In the genomic region with DNA sequence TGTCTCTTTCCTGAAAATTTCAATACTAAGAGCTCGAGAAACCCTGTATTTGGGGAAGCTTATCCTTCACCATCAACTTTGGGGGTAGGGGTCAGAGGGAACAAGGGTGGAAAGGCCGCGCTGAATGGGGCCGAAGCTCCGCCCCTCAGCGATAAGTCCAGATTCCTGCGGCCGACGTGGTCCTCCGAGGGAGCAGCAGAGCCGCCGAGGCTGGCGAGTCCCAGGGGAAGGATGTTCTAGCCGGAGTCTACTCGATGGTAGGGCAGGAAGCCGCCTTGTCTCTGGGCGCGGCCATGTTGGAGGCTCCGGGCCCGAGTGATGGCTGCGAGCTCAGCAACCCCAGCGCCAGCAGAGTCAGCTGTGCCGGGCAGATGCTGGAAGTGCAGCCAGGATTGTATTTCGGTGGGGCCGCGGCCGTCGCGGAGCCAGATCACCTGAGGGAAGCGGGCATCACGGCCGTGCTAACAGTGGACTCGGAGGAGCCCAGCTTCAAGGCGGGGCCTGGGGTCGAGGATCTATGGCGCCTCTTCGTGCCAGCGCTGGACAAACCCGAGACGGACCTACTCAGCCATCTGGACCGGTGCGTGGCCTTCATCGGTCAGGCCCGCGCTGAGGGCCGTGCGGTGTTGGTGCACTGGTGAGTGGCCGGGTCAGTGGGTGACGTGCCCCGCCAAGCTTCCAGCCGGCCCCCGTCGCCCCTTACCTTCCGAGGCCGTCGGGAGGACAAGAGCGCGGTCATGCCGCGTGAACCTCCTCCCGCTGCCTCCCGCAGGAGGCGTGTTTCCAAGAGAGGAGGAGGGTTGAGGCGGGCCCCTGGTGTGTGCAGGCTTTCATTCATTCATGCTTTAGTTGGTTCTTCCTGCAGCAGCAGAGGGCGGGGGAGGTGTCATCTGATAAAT, we compare ENCODE assay signal across 1 cellular context.
TF ChIP-seq lines count a peak whose summit lies in the region.

A gene with protein sequence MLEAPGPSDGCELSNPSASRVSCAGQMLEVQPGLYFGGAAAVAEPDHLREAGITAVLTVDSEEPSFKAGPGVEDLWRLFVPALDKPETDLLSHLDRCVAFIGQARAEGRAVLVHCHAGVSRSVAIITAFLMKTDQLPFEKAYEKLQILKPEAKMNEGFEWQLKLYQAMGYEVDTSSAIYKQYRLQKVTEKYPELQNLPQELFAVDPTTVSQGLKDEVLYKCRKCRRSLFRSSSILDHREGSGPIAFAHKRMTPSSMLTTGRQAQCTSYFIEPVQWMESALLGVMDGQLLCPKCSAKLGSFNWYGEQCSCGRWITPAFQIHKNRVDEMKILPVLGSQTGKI (plus strand): TSS at position 278 of the 899 bp plus-strand sequence. CDS start 16 bp downstream, at position 294.

TF ChIP-seq in HepG2, 621 proteins besides CTCF, POLR2A, EP300 and RAD21 (continued from another document and continues in another):
- TF ChIP-seq PPARG (CRISPR knock-in tag; conservative IDR thresholded peaks at IDR 0.05) = peak; percentile 38; the same call in 1 of the 2 replicates
- no peak for TF ChIP-seq FOSL1 (CRISPR knock-in tag; IDR thresholded peaks at IDR 0.05; ENCODE audit: borderline replicate concordance)
- TF ChIP-seq MAFK (conservative IDR thresholded peaks at IDR 0.05 in 1 of 2, IDR thresholded peaks at IDR 0.05 in 1 of 2; ENCODE audit: low read length in 2 of 2) = no peak
- TF ChIP-seq, protein P1, sequence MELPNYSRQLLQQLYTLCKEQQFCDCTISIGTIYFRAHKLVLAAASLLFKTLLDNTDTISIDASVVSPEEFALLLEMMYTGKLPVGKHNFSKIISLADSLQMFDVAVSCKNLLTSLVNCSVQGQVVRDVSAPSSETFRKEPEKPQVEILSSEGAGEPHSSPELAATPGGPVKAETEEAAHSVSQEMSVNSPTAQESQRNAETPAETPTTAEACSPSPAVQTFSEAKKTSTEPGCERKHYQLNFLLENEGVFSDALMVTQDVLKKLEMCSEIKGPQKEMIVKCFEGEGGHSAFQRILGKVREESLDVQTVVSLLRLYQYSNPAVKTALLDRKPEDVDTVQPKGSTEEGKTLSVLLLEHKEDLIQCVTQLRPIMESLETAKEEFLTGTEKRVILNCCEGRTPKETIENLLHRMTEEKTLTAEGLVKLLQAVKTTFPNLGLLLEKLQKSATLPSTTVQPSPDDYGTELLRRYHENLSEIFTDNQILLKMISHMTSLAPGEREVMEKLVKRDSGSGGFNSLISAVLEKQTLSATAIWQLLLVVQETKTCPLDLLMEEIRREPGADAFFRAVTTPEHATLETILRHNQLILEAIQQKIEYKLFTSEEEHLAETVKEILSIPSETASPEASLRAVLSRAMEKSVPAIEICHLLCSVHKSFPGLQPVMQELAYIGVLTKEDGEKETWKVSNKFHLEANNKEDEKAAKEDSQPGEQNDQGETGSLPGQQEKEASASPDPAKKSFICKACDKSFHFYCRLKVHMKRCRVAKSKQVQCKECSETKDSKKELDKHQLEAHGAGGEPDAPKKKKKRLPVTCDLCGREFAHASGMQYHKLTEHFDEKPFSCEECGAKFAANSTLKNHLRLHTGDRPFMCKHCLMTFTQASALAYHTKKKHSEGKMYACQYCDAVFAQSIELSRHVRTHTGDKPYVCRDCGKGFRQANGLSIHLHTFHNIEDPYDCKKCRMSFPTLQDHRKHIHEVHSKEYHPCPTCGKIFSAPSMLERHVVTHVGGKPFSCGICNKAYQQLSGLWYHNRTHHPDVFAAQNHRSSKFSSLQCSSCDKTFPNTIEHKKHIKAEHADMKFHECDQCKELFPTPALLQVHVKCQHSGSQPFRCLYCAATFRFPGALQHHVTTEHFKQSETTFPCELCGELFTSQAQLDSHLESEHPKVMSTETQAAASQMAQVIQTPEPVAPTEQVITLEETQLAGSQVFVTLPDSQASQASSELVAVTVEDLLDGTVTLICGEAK (IDR thresholded peaks at IDR 0.05) = no peak
- TF ChIP-seq, protein P1 (CRISPR knock-in tag; IDR thresholded peaks at IDR 0.05) = peak; percentile 86
- peak; percentile 94 for TF ChIP-seq ZNF350 (CRISPR knock-in tag; IDR thresholded peaks at IDR 0.05; ENCODE audit: borderline replicate concordance, low read depth)
- TF ChIP-seq ZNF720 (CRISPR knock-in tag; IDR thresholded peaks at IDR 0.05) = no peak
- TF ChIP-seq TBX3 (IDR thresholded peaks at IDR 0.05; ENCODE audit: borderline replicate concordance) = 0 out of 2 replicates have a peak, but pooled peaks have one; percentile 8
- TF ChIP-seq ZNF335 (CRISPR knock-in tag; IDR thresholded peaks at IDR 0.05) = no peak
- TF ChIP-seq, protein P2, sequence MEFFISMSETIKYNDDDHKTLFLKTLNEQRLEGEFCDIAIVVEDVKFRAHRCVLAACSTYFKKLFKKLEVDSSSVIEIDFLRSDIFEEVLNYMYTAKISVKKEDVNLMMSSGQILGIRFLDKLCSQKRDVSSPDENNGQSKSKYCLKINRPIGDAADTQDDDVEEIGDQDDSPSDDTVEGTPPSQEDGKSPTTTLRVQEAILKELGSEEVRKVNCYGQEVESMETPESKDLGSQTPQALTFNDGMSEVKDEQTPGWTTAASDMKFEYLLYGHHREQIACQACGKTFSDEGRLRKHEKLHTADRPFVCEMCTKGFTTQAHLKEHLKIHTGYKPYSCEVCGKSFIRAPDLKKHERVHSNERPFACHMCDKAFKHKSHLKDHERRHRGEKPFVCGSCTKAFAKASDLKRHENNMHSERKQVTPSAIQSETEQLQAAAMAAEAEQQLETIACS (CRISPR knock-in tag; IDR thresholded peaks at IDR 0.05) = no peak
- TF ChIP-seq NR2F2 (IDR thresholded peaks at IDR 0.05; ENCODE audit: borderline replicate concordance, low read depth) = peak; percentile 26; the same call in 1 of the 2 replicates
- peak; percentile 97 for TF ChIP-seq ZNF709 (CRISPR knock-in tag; IDR thresholded peaks at IDR 0.05)
- TF ChIP-seq, protein P3, sequence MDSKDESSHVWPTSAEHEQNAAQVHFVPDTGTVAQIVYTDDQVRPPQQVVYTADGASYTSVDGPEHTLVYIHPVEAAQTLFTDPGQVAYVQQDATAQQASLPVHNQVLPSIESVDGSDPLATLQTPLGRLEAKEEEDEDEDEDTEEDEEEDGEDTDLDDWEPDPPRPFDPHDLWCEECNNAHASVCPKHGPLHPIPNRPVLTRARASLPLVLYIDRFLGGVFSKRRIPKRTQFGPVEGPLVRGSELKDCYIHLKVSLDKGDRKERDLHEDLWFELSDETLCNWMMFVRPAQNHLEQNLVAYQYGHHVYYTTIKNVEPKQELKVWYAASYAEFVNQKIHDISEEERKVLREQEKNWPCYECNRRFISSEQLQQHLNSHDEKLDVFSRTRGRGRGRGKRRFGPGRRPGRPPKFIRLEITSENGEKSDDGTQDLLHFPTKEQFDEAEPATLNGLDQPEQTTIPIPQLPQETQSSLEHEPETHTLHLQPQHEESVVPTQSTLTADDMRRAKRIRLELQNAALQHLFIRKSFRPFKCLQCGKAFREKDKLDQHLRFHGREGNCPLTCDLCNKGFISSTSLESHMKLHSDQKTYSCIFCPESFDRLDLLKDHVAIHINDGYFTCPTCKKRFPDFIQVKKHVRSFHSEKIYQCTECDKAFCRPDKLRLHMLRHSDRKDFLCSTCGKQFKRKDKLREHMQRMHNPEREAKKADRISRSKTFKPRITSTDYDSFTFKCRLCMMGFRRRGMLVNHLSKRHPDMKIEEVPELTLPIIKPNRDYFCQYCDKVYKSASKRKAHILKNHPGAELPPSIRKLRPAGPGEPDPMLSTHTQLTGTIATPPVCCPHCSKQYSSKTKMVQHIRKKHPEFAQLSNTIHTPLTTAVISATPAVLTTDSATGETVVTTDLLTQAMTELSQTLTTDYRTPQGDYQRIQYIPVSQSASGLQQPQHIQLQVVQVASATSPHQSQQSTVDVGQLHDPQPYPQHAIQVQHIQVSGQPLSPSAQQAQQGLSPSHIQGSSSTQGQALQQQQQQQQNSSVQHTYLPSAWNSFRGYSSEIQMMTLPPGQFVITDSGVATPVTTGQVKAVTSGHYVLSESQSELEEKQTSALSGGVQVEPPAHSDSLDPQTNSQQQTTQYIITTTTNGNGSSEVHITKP (CRISPR knock-in tag; IDR thresholded peaks at IDR 0.05; ENCODE audit: low read depth) = 0 out of 2 replicates have a peak, but pooled peaks have one; percentile 41
- peak; percentile 74; the same call in 1 of the 2 replicates for TF ChIP-seq MZF1 (CRISPR knock-in tag; IDR thresholded peaks at IDR 0.05; ENCODE audit: borderline replicate concordance)
- no peak for TF ChIP-seq ZNF432 (CRISPR knock-in tag; IDR thresholded peaks at IDR 0.05; ENCODE audit: borderline replicate concordance)
- no peak for TF ChIP-seq PHF5A (CRISPR knock-in tag; IDR thresholded peaks at IDR 0.05; ENCODE audit: low read depth, unreplicated experiment)
- TF ChIP-seq ETV6 (CRISPR knock-in tag; conservative IDR thresholded peaks at IDR 0.05) = peak; percentile 38; the same call in 1 of the 2 replicates
- peak; percentile 87; the same call in 1 of the 2 replicates for TF ChIP-seq KDM5B (CRISPR knock-in tag; IDR thresholded peaks at IDR 0.05; ENCODE audit: borderline replicate concordance)
- TF ChIP-seq, protein P4, sequence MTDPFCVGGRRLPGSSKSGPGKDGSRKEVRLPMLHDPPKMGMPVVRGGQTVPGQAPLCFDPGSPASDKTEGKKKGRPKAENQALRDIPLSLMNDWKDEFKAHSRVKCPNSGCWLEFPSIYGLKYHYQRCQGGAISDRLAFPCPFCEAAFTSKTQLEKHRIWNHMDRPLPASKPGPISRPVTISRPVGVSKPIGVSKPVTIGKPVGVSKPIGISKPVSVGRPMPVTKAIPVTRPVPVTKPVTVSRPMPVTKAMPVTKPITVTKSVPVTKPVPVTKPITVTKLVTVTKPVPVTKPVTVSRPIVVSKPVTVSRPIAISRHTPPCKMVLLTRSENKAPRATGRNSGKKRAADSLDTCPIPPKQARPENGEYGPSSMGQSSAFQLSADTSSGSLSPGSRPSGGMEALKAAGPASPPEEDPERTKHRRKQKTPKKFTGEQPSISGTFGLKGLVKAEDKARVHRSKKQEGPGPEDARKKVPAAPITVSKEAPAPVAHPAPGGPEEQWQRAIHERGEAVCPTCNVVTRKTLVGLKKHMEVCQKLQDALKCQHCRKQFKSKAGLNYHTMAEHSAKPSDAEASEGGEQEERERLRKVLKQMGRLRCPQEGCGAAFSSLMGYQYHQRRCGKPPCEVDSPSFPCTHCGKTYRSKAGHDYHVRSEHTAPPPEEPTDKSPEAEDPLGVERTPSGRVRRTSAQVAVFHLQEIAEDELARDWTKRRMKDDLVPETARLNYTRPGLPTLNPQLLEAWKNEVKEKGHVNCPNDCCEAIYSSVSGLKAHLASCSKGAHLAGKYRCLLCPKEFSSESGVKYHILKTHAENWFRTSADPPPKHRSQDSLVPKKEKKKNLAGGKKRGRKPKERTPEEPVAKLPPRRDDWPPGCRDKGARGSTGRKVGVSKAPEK (CRISPR knock-in tag; IDR thresholded peaks at IDR 0.05; ENCODE audit: borderline replicate concordance) = no peak; the same call in 1 of the 2 replicates
- TF ChIP-seq BCL6 (CRISPR knock-in tag; IDR thresholded peaks at IDR 0.05) = peak; percentile 8; the same call in 1 of the 2 replicates
- TF ChIP-seq MXD4 (CRISPR knock-in tag; IDR thresholded peaks at IDR 0.05) = no peak
- TF ChIP-seq, protein P5, sequence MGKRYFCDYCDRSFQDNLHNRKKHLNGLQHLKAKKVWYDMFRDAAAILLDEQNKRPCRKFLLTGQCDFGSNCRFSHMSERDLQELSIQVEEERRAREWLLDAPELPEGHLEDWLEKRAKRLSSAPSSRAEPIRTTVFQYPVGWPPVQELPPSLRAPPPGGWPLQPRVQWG (CRISPR knock-in tag; IDR thresholded peaks at IDR 0.05; ENCODE audit: borderline replicate concordance, low read depth) = no peak
- TF ChIP-seq ZNF160 (CRISPR knock-in tag; IDR thresholded peaks at IDR 0.05) = 0 out of 2 replicates have a peak, but pooled peaks have one; percentile 62
- TF ChIP-seq, protein P6, sequence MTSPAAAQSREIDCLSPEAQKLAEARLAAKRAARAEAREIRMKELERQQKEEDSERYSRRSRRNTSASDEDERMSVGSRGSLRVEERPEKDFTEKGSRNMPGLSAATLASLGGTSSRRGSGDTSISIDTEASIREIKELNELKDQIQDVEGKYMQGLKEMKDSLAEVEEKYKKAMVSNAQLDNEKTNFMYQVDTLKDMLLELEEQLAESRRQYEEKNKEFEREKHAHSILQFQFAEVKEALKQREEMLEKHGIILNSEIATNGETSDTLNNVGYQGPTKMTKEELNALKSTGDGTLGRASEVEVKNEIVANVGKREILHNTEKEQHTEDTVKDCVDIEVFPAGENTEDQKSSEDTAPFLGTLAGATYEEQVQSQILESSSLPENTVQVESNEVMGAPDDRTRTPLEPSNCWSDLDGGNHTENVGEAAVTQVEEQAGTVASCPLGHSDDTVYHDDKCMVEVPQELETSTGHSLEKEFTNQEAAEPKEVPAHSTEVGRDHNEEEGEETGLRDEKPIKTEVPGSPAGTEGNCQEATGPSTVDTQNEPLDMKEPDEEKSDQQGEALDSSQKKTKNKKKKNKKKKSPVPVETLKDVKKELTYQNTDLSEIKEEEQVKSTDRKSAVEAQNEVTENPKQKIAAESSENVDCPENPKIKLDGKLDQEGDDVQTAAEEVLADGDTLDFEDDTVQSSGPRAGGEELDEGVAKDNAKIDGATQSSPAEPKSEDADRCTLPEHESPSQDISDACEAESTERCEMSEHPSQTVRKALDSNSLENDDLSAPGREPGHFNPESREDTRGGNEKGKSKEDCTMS (CRISPR knock-in tag; conservative IDR thresholded peaks at IDR 0.05) = no peak
- TF ChIP-seq JUNB (CRISPR knock-in tag; IDR thresholded peaks at IDR 0.05; ENCODE audit: borderline replicate concordance) = no peak
- no peak for TF ChIP-seq ZNF562 (CRISPR knock-in tag; IDR thresholded peaks at IDR 0.05; ENCODE audit: borderline replicate concordance)
- TF ChIP-seq ZNF766 (CRISPR knock-in tag; IDR thresholded peaks at IDR 0.05; ENCODE audit: borderline replicate concordance) = peak; percentile 80; the same call in 1 of the 2 replicates
- no peak for TF ChIP-seq MYNN (CRISPR knock-in tag; IDR thresholded peaks at IDR 0.05; ENCODE audit: low read depth)
